30 cellular contexts compared by ENCODE assay signal in the genomic region with DNA sequence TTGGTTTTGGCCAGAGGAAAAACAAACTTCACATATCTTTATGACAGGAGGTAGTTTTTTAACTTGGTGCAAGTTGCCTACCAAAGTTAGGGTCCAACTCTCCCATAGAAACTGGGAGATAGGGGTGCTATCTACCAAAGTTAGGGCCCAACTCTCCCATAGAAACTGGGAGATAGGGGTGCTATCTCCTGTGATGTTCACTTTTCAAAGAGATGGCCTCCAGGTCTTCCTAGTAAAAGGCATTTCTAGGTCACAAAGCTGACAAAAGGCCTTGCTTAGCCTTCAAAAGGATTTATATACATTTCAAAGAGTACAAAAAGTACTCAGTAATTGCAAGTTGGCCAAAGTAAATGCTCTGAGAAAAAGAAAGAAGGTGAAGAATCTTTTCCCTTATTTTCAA.
"Had no signal": no experiment of that assay in that cellular context is flagged by ENCODE, and none has a peak within 500 bp of the region (broad histone marks: within the 10 kb centered on the region; RNA-seq: fewer than 3 reads in every experiment).

No MANE protein-coding gene starts in this region.

- H3K4me1 ChIP-seq: adrenal gland, body of pancreas, breast epithelium, SJSA1 had no signal

- H3K27ac Mint-ChIP-seq: activated B cell treated with CpG ODN at 0.5 μM for 24 hours; activated CD4-positive, alpha-beta memory T cell treated with anti-CD3 and anti-CD28 coated beads for 36 hours; activated naive CD4-positive, alpha-beta T cell treated with anti-CD3 and anti-CD28 coated beads for 36 hours; activated naive CD4-positive, alpha-beta T cell treated with anti-CD3 and anti-CD28 coated beads, Interleukin-2, amount 50 U/mL, for 72 hours; activated T-helper 1 cell treated with anti-CD3 and anti-CD28 coated beads, Interleukin-12 subunit alpha, Interleukin-12 subunit beta, Interleukin-2, Interleukin-4 antibody, amounts not matched to agents 30 ng/mL and 10 ng/mL and 1 ng/mL, durations not matched to agents 14 hours and 24 hours and 36 hours; T-helper 1 cell treated with Interleukin-12 subunit alpha and Interleukin-12 subunit beta and Interleukin-4 antibody, amounts not matched to agents 30 μg/mL and 1 μg/mL, for 36 hours; T-helper 2 cell treated with Interferon-gamma antibody and Interleukin-4, amounts not matched to agents 5 μg/mL and 100 μg/mL, for 36 hours had no signal

- H3K4me3 Mint-ChIP-seq: activated B cell treated with CpG ODN at 0.5 μM for 24 hours; activated CD4-positive, alpha-beta memory T cell treated with anti-CD3 and anti-CD28 coated beads for 36 hours; activated naive CD4-positive, alpha-beta T cell treated with anti-CD3 and anti-CD28 coated beads for 36 hours; activated T-cell treated with anti-CD3 and anti-CD28 coated beads, Interleukin-2, amount 50 U/mL, for 4 hours; activated T-helper 1 cell treated with anti-CD3 and anti-CD28 coated beads, Interleukin-12 subunit alpha, Interleukin-12 subunit beta, Interleukin-2, Interleukin-4 antibody, amounts not matched to agents 30 ng/mL and 10 ng/mL and 1 ng/mL, durations not matched to agents 14 hours and 24 hours and 36 hours; T-helper 1 cell treated with Interleukin-12 subunit alpha and Interleukin-12 subunit beta and Interleukin-4 antibody, amounts not matched to agents 30 μg/mL and 1 μg/mL, for 36 hours; T-helper 2 cell treated with Interferon-gamma antibody and Interleukin-4, amounts not matched to agents 5 μg/mL and 100 μg/mL, for 36 hours had no signal

- H3K9me3 Mint-ChIP-seq: activated B cell treated with CpG ODN at 0.5 μM for 24 hours; activated CD4-positive, alpha-beta memory T cell treated with anti-CD3 and anti-CD28 coated beads for 36 hours; activated naive CD4-positive, alpha-beta T cell treated with anti-CD3 and anti-CD28 coated beads for 36 hours; activated T-cell treated with anti-CD3 and anti-CD28 coated beads, Interleukin-2, amount 50 U/mL, for 4 hours; activated T-helper 1 cell treated with anti-CD3 and anti-CD28 coated beads, Interleukin-12 subunit alpha, Interleukin-12 subunit beta, Interleukin-2, Interleukin-4 antibody, amounts not matched to agents 30 ng/mL and 10 ng/mL and 1 ng/mL, durations not matched to agents 14 hours and 24 hours and 36 hours; T-helper 1 cell treated with Interleukin-12 subunit alpha and Interleukin-12 subunit beta and Interleukin-4 antibody, amounts not matched to agents 30 μg/mL and 1 μg/mL, for 36 hours; T-helper 2 cell treated with Interferon-gamma antibody and Interleukin-4, amounts not matched to agents 5 μg/mL and 100 μg/mL, for 36 hours had no signal

- H3K4me1 Mint-ChIP-seq: activated B cell treated with CpG ODN at 0.5 μM for 24 hours had no signal

- ATAC-seq: activated naive CD4-positive, alpha-beta T cell treated with anti-CD3 and anti-CD28 coated beads, Interleukin-2, amount 50 U/mL, for 72 hours; activated T-cell treated with anti-CD3 and anti-CD28 coated beads, Interleukin-2, amount 50 U/mL, for 4 hours; body of pancreas had no signal

- H3K9me2 ChIP-seq: SK-N-SH had no signal

- H3K4me2 ChIP-seq: SK-N-SH had no signal

- H3K27me3 ChIP-seq: adrenal gland, body of pancreas, breast epithelium, SJSA1 had no signal

- H3K36me3 ChIP-seq: adrenal gland, breast epithelium, SJSA1 had no signal

- H3K27ac ChIP-seq: adrenal gland, body of pancreas, breast epithelium, SJSA1 had no signal

- H3K9ac ChIP-seq: SK-N-SH had no signal

- H3K9me3 ChIP-seq: adrenal gland, body of pancreas, breast epithelium, SJSA1, SK-N-SH had no signal

- H3K27me3 Mint-ChIP-seq: activated B cell treated with CpG ODN at 0.5 μM for 24 hours; activated CD4-positive, alpha-beta memory T cell treated with anti-CD3 and anti-CD28 coated beads for 36 hours had no signal

- H3K4me3 ChIP-seq: adrenal gland, body of pancreas, breast epithelium, SJSA1 had no signal

- DNase-seq: activated B cell treated with CpG ODN at 0.5 μM for 24 hours; activated CD4-positive, alpha-beta memory T cell treated with anti-CD3 and anti-CD28 coated beads for 36 hours; activated CD4-positive, alpha-beta T cell treated with anti-CD3 and anti-CD28 coated beads for 4 hours; activated CD4-positive, alpha-beta T cell treated with anti-CD3 and anti-CD28 coated beads, Interleukin-2, amount 50 U/mL, for 1 hour; activated CD4-positive, CD25-positive, alpha-beta regulatory T cell treated with anti-CD3 and anti-CD28 coated beads, Interleukin-2, amount 50 U/mL, for 72 hours; activated CD8-positive, alpha-beta memory T cell treated with anti-CD3 and anti-CD28 coated beads, Interleukin-2, amount 50 U/mL, for 4 hours; activated gamma-delta T cell treated with Interleukin-2 at 50 U/mL for 16 hours; activated naive CD4-positive, alpha-beta T cell treated with anti-CD3 and anti-CD28 coated beads for 36 hours; activated T-cell treated with anti-CD3 and anti-CD28 coated beads for 4 hours; activated T-cell treated with anti-CD3 and anti-CD28 coated beads, Interleukin-2, amount 50 U/mL, for 4 hours; adrenal gland; body of pancreas; MM.1S; MV-4-11; NCI-H1092; NCI-H1436 treated with DMSO at 0.1 percent for 48 hours; NCI-H1694 treated with DMSO at 0.1 percent for 48 hours; NCI-H2029; NCI-H345; NCI-H524 treated with DMSO at 0.1 percent for 48 hours; NCI-H748 treated with DMSO at 0.1 percent for 48 hours; NK-92 treated with Interleukin-12 subunit alpha and Interleukin-12 subunit beta, amount 100 ng/mL, for 24 hours; SHP77; SK-N-SH had no signal
